13 cellular contexts compared by ENCODE assay signal in genomic region chr19:16316506-16316882, GRCh38. TPM values are rescaled to one million over a fixed set of nuclear protein-coding genes. Genes with fewer than 3 reads are reported as not detected.
DNase-seq lines count a peak whose midpoint lies in the region; ATAC-seq and TF ChIP-seq lines count a peak whose summit lies in the region.
"Had no signal": no experiment of that assay in that cellular context is flagged by ENCODE, and none has a peak within 500 bp of the region (broad histone marks: within the 10 kb centered on the region; RNA-seq: fewer than 3 reads in every experiment).

No MANE protein-coding gene starts in this region.

- H3K27ac Mint-ChIP-seq in CD4-positive, CD25-positive, alpha-beta regulatory T cell, result peak overlapping the region in 2 of 3 donors; percentile 17 to 50
- peak overlapping the region; percentile 16 for H3K27ac Mint-ChIP-seq in activated B cell treated with CpG ODN at 0.5 μM for 24 hours

- no peak overlapping the region for H3K4me3 Mint-ChIP-seq in CD4-positive, CD25-positive, alpha-beta regulatory T cell
- H3K4me3 Mint-ChIP-seq in activated B cell treated with CpG ODN at 0.5 μM for 24 hours, result no peak overlapping the region

- 36% methylated on average over 3 of the region's 3 CpGs for WGBS in right cardiac atrium
- WGBS in sigmoid colon, 2 donors, result 58 to 80% methylated on average over 3 of the region's 3 CpGs

- POLR2A ChIA-PET in activated B cell treated with CpG ODN at 0.5 μM for 24 hours (lab: Charles Lee), result interaction anchor here (1.0 to 2.3 kb wide), 3 partner anchors 8 to 48 kb away, joined by 3 to 5 read pairs (median 4); partner anchors contain the start of gene KLF2

- intact Hi-C loops in activated B cell treated with CpG ODN at 0.5 μM for 24 hours (cut with micrococcal nuclease) (no loop called here), right cardiac atrium (cut with DNase I) (no loop called here), sigmoid colon (cut with DNase I) (no loop called here)

- ATAC-seq in CD4-positive, CD25-positive, alpha-beta regulatory T cell (ENCODE audit: low read depth in 2 of 2), result no peak
- no peak for ATAC-seq in activated B cell treated with CpG ODN at 0.5 μM for 24 hours (ENCODE audit: low read depth)
- no peak for ATAC-seq in right cardiac atrium
- ATAC-seq: activated CD4-positive, CD25-positive, alpha-beta regulatory T cell treated with anti-CD3 and anti-CD28 coated beads, Interleukin-2, amount 50 U/mL, for 24 hours had no signal

- H3K27me3 ChIP-seq in CD4-positive, CD25-positive, alpha-beta regulatory T cell (ENCODE audit: control insufficient read depth, insufficient read depth, low read length), result no peaks in the 10 kb centered on the region
- H3K27me3 ChIP-seq in right cardiac atrium (ENCODE audit: control insufficient read depth, insufficient read depth), result no peaks in the 10 kb centered on the region
- no peaks in the 10 kb centered on the region for H3K27me3 ChIP-seq in sigmoid colon

- no peak for TF ChIP-seq EP300 in sigmoid colon (IDR thresholded peaks at IDR 0.05)

- no peaks in the 10 kb centered on the region for H3K4me1 ChIP-seq in CD4-positive, CD25-positive, alpha-beta regulatory T cell (ENCODE audit: control insufficient read depth, insufficient read depth, low read length, poor library complexity, severe bottlenecking)
- H3K4me1 ChIP-seq in right cardiac atrium (ENCODE audit: control insufficient read depth, insufficient read depth, low read length), result peaks cover 7% of the 10 kb centered on the region
- peaks cover 0 to 22% (median 17%) of the 10 kb centered on the region in 4 donors for H3K4me1 ChIP-seq in sigmoid colon

- no peak overlapping the region for H3K27ac ChIP-seq in CD4-positive, CD25-positive, alpha-beta regulatory T cell (ENCODE audit: insufficient read depth, low read length, poor library complexity, severe bottlenecking)
- H3K27ac ChIP-seq in right cardiac atrium (ENCODE audit: low read length) (peak overlapping the region; percentile 95), sigmoid colon (peak overlapping the region; percentile 70 to 83 (median 79))

- H3K27me3 Mint-ChIP-seq in CD4-positive, CD25-positive, alpha-beta regulatory T cell, result no peaks in the 10 kb centered on the region
- no peaks in the 10 kb centered on the region for H3K27me3 Mint-ChIP-seq in activated B cell treated with CpG ODN at 0.5 μM for 24 hours

- TF ChIP-seq POLR2A in sigmoid colon (IDR thresholded peaks at IDR 0.05), result no peak

- DNase-seq in CD4-positive, CD25-positive, alpha-beta regulatory T cell, result no peak
- DNase-seq in activated B cell treated with CpG ODN at 0.5 μM for 24 hours (no peak), right cardiac atrium (peak in 1 of 3 donors; percentile 28), sigmoid colon (no peak), iPS-NIHi7 (ENCODE audit: extremely low spot score) (no peak), NCI-H1092 (lab: John Stamatoyannopoulos, UW) (no peak), cerebellum (ENCODE audit: low spot score) (no peak), MV-4-11 (lab: John Stamatoyannopoulos, UW) (no peak)
- DNase-seq: activated naive CD4-positive, alpha-beta T cell treated with Interleukin-2 at 50 U/mL for 16 hours; NCI-H187 treated with DMSO at 0.1 percent for 48 hours; RPMI8226 had no signal

- H3K36me3 Mint-ChIP-seq in CD4-positive, CD25-positive, alpha-beta regulatory T cell, result peaks cover 5% of the 10 kb centered on the region
- H3K36me3 Mint-ChIP-seq in activated B cell treated with CpG ODN at 0.5 μM for 24 hours (ENCODE audit: low read depth), result no peaks in the 10 kb centered on the region

- H3K9me3 ChIP-seq in CD4-positive, CD25-positive, alpha-beta regulatory T cell (ENCODE audit: control insufficient read depth in 2 of 2, low read length in 2 of 2), result no peaks in the 10 kb centered on the region
- H3K9me3 ChIP-seq in right cardiac atrium (ENCODE audit: control insufficient read depth, low read length), result no peaks in the 10 kb centered on the region
- no peaks in the 10 kb centered on the region for H3K9me3 ChIP-seq in sigmoid colon

- H3K4me1 Mint-ChIP-seq in CD4-positive, CD25-positive, alpha-beta regulatory T cell, result peaks cover 0 to 20% (median 8%) of the 10 kb centered on the region in 4 donors
- peaks cover 31% of the 10 kb centered on the region for H3K4me1 Mint-ChIP-seq in activated B cell treated with CpG ODN at 0.5 μM for 24 hours

- no peak overlapping the region for H3K4me3 ChIP-seq in CD4-positive, CD25-positive, alpha-beta regulatory T cell (ENCODE audit: low read depth, low read length)
- H3K4me3 ChIP-seq in right cardiac atrium (ENCODE audit: low read length), result no peak overlapping the region
- H3K4me3 ChIP-seq in sigmoid colon, result no peak overlapping the region

- no peak for TF ChIP-seq CTCF in activated B cell treated with CpG ODN at 0.5 μM for 24 hours (IDR thresholded peaks at IDR 0.05)
- TF ChIP-seq CTCF in sigmoid colon (IDR thresholded peaks at IDR 0.05), result no peak

- CTCF ChIA-PET in activated B cell treated with CpG ODN at 0.5 μM for 24 hours (lab: Charles Lee), result interaction anchor here (0.8 to 2.1 kb wide), 2 partner anchors 55 to 69 kb away, joined by 3 to 5 read pairs; no protein-coding TSS in a partner anchor

- peaks cover 0 to 3% (median 0%) of the 10 kb centered on the region in 7 donors for H3K9me3 Mint-ChIP-seq in CD4-positive, CD25-positive, alpha-beta regulatory T cell
- no peaks in the 10 kb centered on the region for H3K9me3 Mint-ChIP-seq in activated B cell treated with CpG ODN at 0.5 μM for 24 hours

- no peaks in the 10 kb centered on the region for H3K36me3 ChIP-seq in CD4-positive, CD25-positive, alpha-beta regulatory T cell (ENCODE audit: control insufficient read depth, insufficient read depth, low read length)
- H3K36me3 ChIP-seq in sigmoid colon, result no peaks in the 10 kb centered on the region

RNA-seq across cellular contexts. Expression of gene KLF2, which starts 8.1 kb away (rescaled TPM):
- total RNA-seq in CD4-positive, CD25-positive, alpha-beta regulatory T cell, result 725 TPM
- polyA plus RNA-seq in CD4-positive, CD25-positive, alpha-beta regulatory T cell, result 100 to 1,000 TPM in 2 of 4 donors, 10 to 100 TPM in 2; 95.1 to 139 (median 118) TPM
- total RNA-seq in activated B cell treated with CpG ODN at 0.5 μM for 24 hours (76.8 and 87.6 TPM in 2 replicates), right cardiac atrium (10 to 100 TPM; 53.3 to 73.5 (median 68.1) TPM), sigmoid colon (10 to 100 TPM; 17.1 to 49.3 (median 28.3) TPM), cerebellum (5.3 TPM)
- polyA plus RNA-seq in right cardiac atrium (30.9 TPM), sigmoid colon (10 to 100 TPM in 1 of 3 donors, 1 to 10 TPM in 2; 2.8 to 25.9 (median 3.6) TPM)
- polyA plus RNA-seq: keratinocyte had no signal
